8 cellular contexts compared by ENCODE assay signal in genomic region chr16:29219966-29220646, GRCh38.
A peak's percentile ranks its signal among the peaks of the same experiment; 100 is the strongest.
DNase-seq lines count a peak whose midpoint lies in the region; ATAC-seq and TF ChIP-seq lines count a peak whose summit lies in the region.
"Not testable (repeated sequence)": the region's sequence is repeated elsewhere in the genome, so short reads cannot be mapped to it uniquely, and the experiment has no call there.

No MANE protein-coding gene starts in this region.

- not testable (repeated sequence) for H2AFZ ChIP-seq in GM23338

- not testable (repeated sequence) for DNase-seq in AG04450 (ENCODE audit: low read depth, low spot score); GM23338 (ENCODE audit: low spot score)
- peak; percentile 37 for DNase-seq in activated CD8-positive, alpha-beta memory T cell treated with anti-CD3 and anti-CD28 coated beads, Interleukin-2, amount 50 U/mL, for 48 hours
- DNase-seq in cardiac fibroblast (ENCODE audit: low read depth in 2 of 2) (peak; percentile 47 to 58), fibroblast of the aortic adventitia (ENCODE audit: low read depth) (peak; percentile 76), right cardiac atrium (peak in 2 of 3 donors; percentile 52 to 74), osteocyte (ENCODE audit: extremely low spot score, unreplicated experiment) (peak; percentile 73), testis (peak; percentile 59)

- POLR2A ChIA-PET in AG04450 (lab: Yijun Ruan, JAX) = interaction anchor here (0.6 to 1.0 kb wide), 3 partner anchors 49 to 225 kb away, joined by 4 read pairs; no protein-coding TSS in a partner anchor

- not testable (repeated sequence) for TF ChIP-seq CTCF in AG04450 (IDR thresholded peaks at IDR 0.05; ENCODE audit: low read depth, low read length); GM23338 (conservative IDR thresholded peaks at IDR 0.05; ENCODE audit: low read depth in 2 of 2); cardiac fibroblast (IDR thresholded peaks at IDR 0.05; ENCODE audit: low read depth, low read length); fibroblast of the aortic adventitia (IDR thresholded peaks at IDR 0.05; ENCODE audit: insufficient read depth, low read length); testis (IDR thresholded peaks at IDR 0.05)
- TF ChIP-seq CTCF in osteocyte (IDR thresholded peaks at IDR 0.05) = peak; percentile 12

- H3K4me3 ChIP-seq in AG04450 (ENCODE audit: low read depth, low read length) = peak overlapping the region; percentile 67
- not testable (repeated sequence) for H3K4me3 ChIP-seq in GM23338; right cardiac atrium (ENCODE audit: low read length); testis
- peak overlapping the region in 1 of 2 donors; percentile 27 for H3K4me3 ChIP-seq in cardiac fibroblast (replicated peaks in 1 of 2; ENCODE audit: low read depth in 2 of 2, low read length in 2 of 2)
- H3K4me3 ChIP-seq in fibroblast of the aortic adventitia (ENCODE audit: low read depth, low read length) = peak overlapping the region; percentile 68

- H3K4me1 ChIP-seq in GM23338 (ENCODE audit: insufficient read depth); right cardiac atrium (ENCODE audit: control insufficient read depth, insufficient read depth, low read length); testis: not testable (repeated sequence)

- not testable (repeated sequence) for H3K4me3 Mint-ChIP-seq in GM23338
- peak overlapping the region; percentile 40 for H3K4me3 Mint-ChIP-seq in osteocyte (ENCODE audit: unreplicated experiment)

- not testable (repeated sequence) for H3F3A ChIP-seq in GM23338 (replicated peaks; ENCODE audit: low read depth)

- peaks cover 10% of the 10 kb centered on the region; the same call in 1 of the 3 replicates for H3K36me3 Mint-ChIP-seq in GM23338 (ENCODE audit: low read depth)
- not testable (repeated sequence) for H3K36me3 Mint-ChIP-seq in osteocyte (ENCODE audit: unreplicated experiment)

- H3K4me1 Mint-ChIP-seq in GM23338 = not testable (repeated sequence)
- peaks cover 51% of the 10 kb centered on the region for H3K4me1 Mint-ChIP-seq in osteocyte (ENCODE audit: unreplicated experiment)

- peaks cover 21% of the 10 kb centered on the region for H3K9me3 Mint-ChIP-seq in GM23338
- not testable (repeated sequence) for H3K9me3 Mint-ChIP-seq in osteocyte (ENCODE audit: unreplicated experiment)

- H3K36me3 ChIP-seq in GM23338 (ENCODE audit: insufficient read depth); testis (ENCODE audit: low read depth, missing control alignments): not testable (repeated sequence)

- not testable (repeated sequence) for H3K4me2 ChIP-seq in GM23338

- not testable (repeated sequence) for H3K9me2 ChIP-seq in GM23338 (ENCODE audit: insufficient read depth)

- CTCF ChIA-PET in AG04450 (lab: Charles Lee) = not testable (repeated sequence)

- H3K9me3 ChIP-seq in AG04450 (ENCODE audit: control insufficient read depth, insufficient read depth, low read length) = peaks cover 34% of the 10 kb centered on the region
- H3K9me3 ChIP-seq in right cardiac atrium (ENCODE audit: control insufficient read depth, low read length); testis: not testable (repeated sequence)

- TF ChIP-seq POLR2A in testis (IDR thresholded peaks at IDR 0.05) = not testable (repeated sequence)

- not testable (repeated sequence) for H3K27me3 ChIP-seq in AG04450 (ENCODE audit: control insufficient read depth, insufficient read depth, low read length); GM23338 (ENCODE audit: insufficient read depth); right cardiac atrium (ENCODE audit: control insufficient read depth, insufficient read depth); testis

- H3K27ac ChIP-seq in AG04450 (ENCODE audit: low read depth, low read length) = peak overlapping the region; percentile 96
- H3K27ac ChIP-seq in GM23338 (ENCODE audit: low read depth); right cardiac atrium (ENCODE audit: low read length): not testable (repeated sequence)
- peak overlapping the region in 1 of 2 donors; percentile 21 for H3K27ac ChIP-seq in testis

- not testable (repeated sequence) for H4K20me1 ChIP-seq in GM23338 (replicated peaks; ENCODE audit: insufficient read depth)

- H3K79me2 ChIP-seq in GM23338 (replicated peaks; ENCODE audit: insufficient read depth) = not testable (repeated sequence)

- not testable (repeated sequence) for H3K27me3 Mint-ChIP-seq in GM23338 (ENCODE audit: insufficient read depth, low read depth, poor library complexity); osteocyte (ENCODE audit: unreplicated experiment)

- intact Hi-C loops in right cardiac atrium (cut with DNase I); testis (cut with DNase I; ENCODE audit: low total_unique reads): not testable (repeated sequence)

- 69% methylated on average over 24 of the region's 24 CpGs for WGBS in right cardiac atrium
- WGBS in testis, 2 donors = 36 to 69% methylated on average over 11 to 24 of the region's 24 CpGs

- H3K27ac Mint-ChIP-seq in GM23338 = not testable (repeated sequence)
- H3K27ac Mint-ChIP-seq in osteocyte (ENCODE audit: unreplicated experiment) = peak overlapping the region; percentile 95

- peak; percentile 59; the same call in 1 of the 3 replicates for ATAC-seq in GM23338
- ATAC-seq in right cardiac atrium = peak; percentile 32 to 44
